ENCODE assay signal across 28 cellular contexts in genomic region chrX:113421432-113421831, GRCh38.
"Had no signal": no experiment of that assay in that cellular context is flagged by ENCODE, and none has a peak within 500 bp of the region (broad histone marks: within the 10 kb centered on the region; RNA-seq: fewer than 3 reads in every experiment).

No MANE protein-coding gene starts in this region.

- H3K27ac ChIP-seq: colonic mucosa, esophagus muscularis mucosa, gastroesophageal sphincter, heart left ventricle, hepatocyte, left lung, neural progenitor cell, parathyroid adenoma, right lobe of liver, suprapubic skin, transverse colon, upper lobe of right lung, uterus had no signal

- H3K27me3 Mint-ChIP-seq: dendritic cell treated with granulocyte-macrophage colony-stimulating factor and Interleukin-4, amounts not matched to agents 40 ng/mL and 50 ng/mL, for 4 days; naive thymus-derived CD4-positive, alpha-beta T cell; progenitor cell of endocrine pancreas; stimulated activated naive CD8-positive, alpha-beta T cell treated with anti-CD3 and anti-CD28 coated beads, Interleukin-15, Interleukin-2, amounts not matched to agents 100 ng/mL and 50 ng/mL, for 24 hours had no signal

- H3K79me2 ChIP-seq: hepatocyte, parathyroid adenoma had no signal

- H3K4me1 Mint-ChIP-seq: naive thymus-derived CD4-positive, alpha-beta T cell; nephron; stimulated activated effector memory CD8-positive, alpha-beta T cell treated with anti-CD3 and anti-CD28 coated beads, Interleukin-12 subunit alpha, Interleukin-12 subunit beta, amount 100 ng/mL, for 72 hours had no signal

- H3K4me2 ChIP-seq: hepatocyte, neural progenitor cell had no signal

- H3K9ac ChIP-seq: neural progenitor cell, parathyroid adenoma had no signal

- H3K4me3 ChIP-seq: colonic mucosa, esophagus muscularis mucosa, gastroesophageal sphincter, heart left ventricle, hepatocyte, left lung, neural progenitor cell, right lobe of liver, suprapubic skin, transverse colon, upper lobe of right lung, uterus had no signal

- H3K27ac Mint-ChIP-seq: dendritic cell treated with granulocyte-macrophage colony-stimulating factor and Interleukin-4, amounts not matched to agents 40 ng/mL and 50 ng/mL, for 4 days; endodermal cell; naive thymus-derived CD4-positive, alpha-beta T cell; neural progenitor cell; progenitor cell of endocrine pancreas; stimulated activated effector memory CD8-positive, alpha-beta T cell treated with anti-CD3 and anti-CD28 coated beads, Interleukin-12 subunit alpha, Interleukin-12 subunit beta, amount 100 ng/mL, for 72 hours; stimulated activated naive CD8-positive, alpha-beta T cell treated with anti-CD3 and anti-CD28 coated beads, Interleukin-15, Interleukin-2, amounts not matched to agents 100 ng/mL and 50 ng/mL, for 24 hours had no signal

- H3K9me3 ChIP-seq: colonic mucosa, esophagus muscularis mucosa, gastroesophageal sphincter, left lung, right lobe of liver, suprapubic skin, transverse colon, upper lobe of right lung, uterus had no signal

- DNase-seq: colonic mucosa; effector CD8-positive, alpha-beta T cell; endodermal cell; foreskin fibroblast; heart left ventricle; left cardiac atrium; left lung; mesendoderm; midbrain; naive thymus-derived CD4-positive, alpha-beta T cell; right lobe of liver; stimulated activated CD4-positive, alpha-beta T cell treated with anti-CD3 and anti-CD28 coated beads, Interleukin-2, amount 100 ng/mL, for 24 hours; stimulated activated CD4-positive, alpha-beta T cell treated with anti-CD3 and anti-CD28 coated beads, Interleukin-4, amount 100 ng/mL, for 24 hours; transverse colon; upper lobe of right lung; uterus had no signal

- H3K4me1 ChIP-seq: colonic mucosa, esophagus muscularis mucosa, gastroesophageal sphincter, heart left ventricle, left lung, neural progenitor cell, parathyroid adenoma, right lobe of liver, suprapubic skin, transverse colon, upper lobe of right lung, uterus had no signal

- H3K36me3 Mint-ChIP-seq: naive thymus-derived CD4-positive, alpha-beta T cell; neural progenitor cell; stimulated activated effector memory CD8-positive, alpha-beta T cell treated with anti-CD3 and anti-CD28 coated beads, Interleukin-12 subunit alpha, Interleukin-12 subunit beta, amount 100 ng/mL, for 72 hours had no signal

- H2AFZ ChIP-seq: hepatocyte, neural progenitor cell, parathyroid adenoma had no signal

- ATAC-seq: gastroesophageal sphincter; heart left ventricle; left cardiac atrium; left lung; naive thymus-derived CD4-positive, alpha-beta T cell; right lobe of liver; stimulated activated effector memory CD8-positive, alpha-beta T cell treated with anti-CD3 and anti-CD28 coated beads, Interleukin-12 subunit alpha, Interleukin-12 subunit beta, amount 100 ng/mL, for 72 hours; upper lobe of right lung had no signal

- H3K4me3 Mint-ChIP-seq: dendritic cell treated with granulocyte-macrophage colony-stimulating factor and Interleukin-4, amounts not matched to agents 40 ng/mL and 50 ng/mL, for 4 days; endodermal cell; naive thymus-derived CD4-positive, alpha-beta T cell; nephron; neural progenitor cell; stimulated activated effector memory CD8-positive, alpha-beta T cell treated with anti-CD3 and anti-CD28 coated beads, Interleukin-12 subunit alpha, Interleukin-12 subunit beta, amount 100 ng/mL, for 72 hours; stimulated activated naive CD8-positive, alpha-beta T cell treated with anti-CD3 and anti-CD28 coated beads, Interleukin-15, Interleukin-2, amounts not matched to agents 100 ng/mL and 50 ng/mL, for 24 hours had no signal

- H3K36me3 ChIP-seq: colonic mucosa, esophagus muscularis mucosa, gastroesophageal sphincter, heart left ventricle, left lung, neural progenitor cell, right lobe of liver, suprapubic skin, transverse colon, upper lobe of right lung, uterus had no signal

- FAIRE-seq: islet of Langerhans had no signal

- H3K27me3 ChIP-seq: colonic mucosa, esophagus muscularis mucosa, gastroesophageal sphincter, heart left ventricle, hepatocyte, left lung, neural progenitor cell, right lobe of liver, suprapubic skin, transverse colon, upper lobe of right lung had no signal
